Comparison of ENCODE assay signal across 1 cellular context in the genomic region with DNA sequence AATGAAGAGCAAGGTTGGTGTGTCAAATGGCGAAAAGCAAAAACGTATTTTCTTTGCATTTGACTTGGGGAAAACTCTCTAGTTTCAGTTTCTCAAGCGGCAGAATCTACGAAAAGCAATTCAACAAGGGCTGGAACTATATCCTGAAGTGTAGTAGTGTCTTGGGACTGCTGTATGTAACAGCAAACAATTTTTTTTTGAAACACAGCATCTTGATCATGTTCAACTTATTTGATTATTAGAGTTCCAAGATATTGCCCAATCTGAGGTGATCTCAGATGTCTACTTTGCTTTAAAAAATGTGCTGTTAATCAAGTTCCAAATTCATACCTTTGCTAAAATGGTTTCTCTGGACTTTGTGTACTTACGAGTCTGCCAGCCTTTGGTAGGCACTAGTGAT.
TF ChIP-seq lines count a peak whose summit lies in the region.

No MANE protein-coding gene starts in this region.

TF ChIP-seq in GM23338, 12 proteins besides CTCF, POLR2A, EP300 and RAD21 (continued from another document):
- TF ChIP-seq ZNF462 (CRISPR knock-in tag; IDR thresholded peaks at IDR 0.05) = no peak
- TF ChIP-seq EZH2 (IDR thresholded peaks at IDR 0.05; ENCODE audit: low read depth, unreplicated experiment) = no peak
- TF ChIP-seq ZNF331 (CRISPR knock-in tag; IDR thresholded peaks at IDR 0.05; ENCODE audit: low read depth) = no peak
- TF ChIP-seq POLR2AphosphoS5 (IDR thresholded peaks at IDR 0.05; ENCODE audit: low read depth) = no peak
- TF ChIP-seq JUNB (IDR thresholded peaks at IDR 0.05; ENCODE audit: unreplicated experiment) = no peak
- TF ChIP-seq, protein P1, sequence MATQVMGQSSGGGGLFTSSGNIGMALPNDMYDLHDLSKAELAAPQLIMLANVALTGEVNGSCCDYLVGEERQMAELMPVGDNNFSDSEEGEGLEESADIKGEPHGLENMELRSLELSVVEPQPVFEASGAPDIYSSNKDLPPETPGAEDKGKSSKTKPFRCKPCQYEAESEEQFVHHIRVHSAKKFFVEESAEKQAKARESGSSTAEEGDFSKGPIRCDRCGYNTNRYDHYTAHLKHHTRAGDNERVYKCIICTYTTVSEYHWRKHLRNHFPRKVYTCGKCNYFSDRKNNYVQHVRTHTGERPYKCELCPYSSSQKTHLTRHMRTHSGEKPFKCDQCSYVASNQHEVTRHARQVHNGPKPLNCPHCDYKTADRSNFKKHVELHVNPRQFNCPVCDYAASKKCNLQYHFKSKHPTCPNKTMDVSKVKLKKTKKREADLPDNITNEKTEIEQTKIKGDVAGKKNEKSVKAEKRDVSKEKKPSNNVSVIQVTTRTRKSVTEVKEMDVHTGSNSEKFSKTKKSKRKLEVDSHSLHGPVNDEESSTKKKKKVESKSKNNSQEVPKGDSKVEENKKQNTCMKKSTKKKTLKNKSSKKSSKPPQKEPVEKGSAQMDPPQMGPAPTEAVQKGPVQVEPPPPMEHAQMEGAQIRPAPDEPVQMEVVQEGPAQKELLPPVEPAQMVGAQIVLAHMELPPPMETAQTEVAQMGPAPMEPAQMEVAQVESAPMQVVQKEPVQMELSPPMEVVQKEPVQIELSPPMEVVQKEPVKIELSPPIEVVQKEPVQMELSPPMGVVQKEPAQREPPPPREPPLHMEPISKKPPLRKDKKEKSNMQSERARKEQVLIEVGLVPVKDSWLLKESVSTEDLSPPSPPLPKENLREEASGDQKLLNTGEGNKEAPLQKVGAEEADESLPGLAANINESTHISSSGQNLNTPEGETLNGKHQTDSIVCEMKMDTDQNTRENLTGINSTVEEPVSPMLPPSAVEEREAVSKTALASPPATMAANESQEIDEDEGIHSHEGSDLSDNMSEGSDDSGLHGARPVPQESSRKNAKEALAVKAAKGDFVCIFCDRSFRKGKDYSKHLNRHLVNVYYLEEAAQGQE (IDR thresholded peaks at IDR 0.05; ENCODE audit: unreplicated experiment) = no peak
- no peak for TF ChIP-seq ETS1 (IDR thresholded peaks at IDR 0.05)
